8 cellular contexts compared by ENCODE assay signal in genomic region chr11:78420255-78420764, GRCh38. TPM values are rescaled to one million over a fixed set of nuclear protein-coding genes. Genes with fewer than 3 reads are reported as not detected.
DNase-seq lines count a peak whose midpoint lies in the region; ATAC-seq and TF ChIP-seq lines count a peak whose summit lies in the region.

No MANE protein-coding gene starts in this region.

- H2AFZ ChIP-seq in mammary epithelial cell (ENCODE audit: low read depth, low read length): no peak overlapping the region

- H3K4me2 ChIP-seq in mammary epithelial cell (ENCODE audit: insufficient read depth, low read depth, low read length): no peak overlapping the region

- dilution Hi-C loops in mammary epithelial cell (cut with HindIII; ENCODE audit: low sequenced_read_pairs): no loop called here

- no peak for TF ChIP-seq POLR2A in spleen (IDR thresholded peaks at IDR 0.05)

- no peak overlapping the region for H3K27ac ChIP-seq in mammary epithelial cell (ENCODE audit: insufficient read depth, low read depth, low read length)
- peak overlapping the region in 7 of 8 donors; percentile 30 to 100 (median 98) for H3K27ac ChIP-seq in spleen

- H4K20me1 ChIP-seq in mammary epithelial cell (ENCODE audit: insufficient read depth, low read length): no peaks in the 10 kb centered on the region

- H3K36me3 ChIP-seq in mammary epithelial cell (ENCODE audit: insufficient read depth, low read length) (no peaks in the 10 kb centered on the region), kidney epithelial cell (ENCODE audit: control insufficient read depth, insufficient read depth, low read length) (no peaks in the 10 kb centered on the region), spleen (no peaks in the 10 kb centered on the region)

- in situ Hi-C loops in mammary epithelial cell (cut with MboI; ENCODE audit: low sequenced_read_pairs in 2 of 2): no loop called here

- no peak overlapping the region for H3K9ac ChIP-seq in mammary epithelial cell (ENCODE audit: insufficient read depth, low read length)

- ATAC-seq in HG03460 (IDR thresholded peaks at IDR 0.05; ENCODE audit: unreplicated experiment) (no peak), HG02938 (IDR thresholded peaks at IDR 0.05; ENCODE audit: unreplicated experiment) (no peak)

- peak; percentile 70 for DNase-seq in Daoy (ENCODE audit: low read depth)
- DNase-seq in LoVo (ENCODE audit: low spot score): peak; percentile 36
- DNase-seq in T-helper 22 cell (ENCODE audit: low read depth): peak; percentile 16
- DNase-seq in mammary epithelial cell: no peak
- peak; percentile 82 for DNase-seq in kidney epithelial cell (ENCODE audit: low read depth)
- peak; percentile 82 for DNase-seq in spleen

- H3K4me3 ChIP-seq in mammary epithelial cell (replicated peaks in 1 of 3; ENCODE audit: insufficient read depth in 1 of 3, low read depth in 2 of 3, low read length in 3 of 3): no peak overlapping the region
- H3K4me3 ChIP-seq in kidney epithelial cell (ENCODE audit: low read depth, low read length): no peak overlapping the region
- H3K4me3 ChIP-seq in spleen: peak overlapping the region in 2 of 8 donors; percentile 17 to 46

- intact Hi-C loops in mammary epithelial cell (cut with micrococcal nuclease) (no loop called here), spleen (cut with DNase I; ENCODE audit: low total_unique reads) (no loop called here)

- peak; percentile 53 to 60 for TF ChIP-seq CTCF in mammary epithelial cell (conservative IDR thresholded peaks at IDR 0.05 in 1 of 2, IDR thresholded peaks at IDR 0.05 in 1 of 2; ENCODE audit: extremely low read depth in 1 of 2, insufficient read depth in 1 of 2, low read depth in 1 of 2, low read length in 2 of 2)
- peak; percentile 67 for TF ChIP-seq CTCF in kidney epithelial cell (IDR thresholded peaks at IDR 0.05; ENCODE audit: insufficient read depth, low read length, poor library complexity, severe bottlenecking)
- TF ChIP-seq CTCF in spleen (IDR thresholded peaks at IDR 0.05 in 8 of 11, conservative IDR thresholded peaks at IDR 0.05 in 3 of 11): peak; percentile 27 to 86 (median 75)

- peaks cover 9% of the 10 kb centered on the region for H3K4me1 ChIP-seq in mammary epithelial cell (ENCODE audit: insufficient read depth, low read length)
- peaks cover 6 to 73% (median 52%) of the 10 kb centered on the region in 6 donors for H3K4me1 ChIP-seq in spleen

- WGBS in mammary epithelial cell (ENCODE audit: low coverage, missing lambda C conversion rate): 14% methylated on average over 9 of the region's 9 CpGs
- 4 to 10% (median 7%) methylated on average over 9 of the region's 9 CpGs for WGBS in spleen, 5 donors

- H3K27me3 ChIP-seq in mammary epithelial cell (ENCODE audit: insufficient read depth, low read length) (no peaks in the 10 kb centered on the region), kidney epithelial cell (ENCODE audit: control insufficient read depth, insufficient read depth, low read length) (no peaks in the 10 kb centered on the region), spleen (replicated peaks in 1 of 7) (no peaks in the 10 kb centered on the region)

- no TSS peak for BruUV-seq in mammary epithelial cell (replicated peaks; lab: Mats Ljungman, UMichigan)

- H3K9me3 ChIP-seq in mammary epithelial cell (replicated peaks; ENCODE audit: insufficient read depth, low read length) (no peaks in the 10 kb centered on the region), spleen (no peaks in the 10 kb centered on the region)

- H3K79me2 ChIP-seq in mammary epithelial cell (ENCODE audit: insufficient read depth, low read length): no peaks in the 10 kb centered on the region

- CTCF ChIA-PET in mammary epithelial cell (lab: Charles Lee; ENCODE audit: low non-redundant PET): no interaction called here

RNA-seq across cellular contexts. Expression of gene GAB2, which starts 2.7 kb away (rescaled TPM):
- total RNA-seq in Daoy (2014; rRNA removed; shearing (Covaris generic)): 0.98 and 1.9 TPM in 2 replicates
- total RNA-seq in mammary epithelial cell: 1 to 10 TPM; 1.0 to 4.3 TPM
- 0.40 TPM for polyA plus RNA-seq in mammary epithelial cell
- polyA minus RNA-seq in mammary epithelial cell: 2.0 TPM
- 13.1 and 19.8 TPM in 2 replicates for total RNA-seq in kidney epithelial cell
- 10 to 100 TPM; 43.9 to 57.7 (median 50.0) TPM for total RNA-seq in spleen
- 1 to 10 TPM; 2.3 to 6.8 (median 2.5) TPM for polyA plus RNA-seq in spleen
